Comparison of ENCODE assay signal across 8 cellular contexts in genomic region chr11:68460741-68461283, GRCh38. TPM values are rescaled to one million over a fixed set of nuclear protein-coding genes. Genes with fewer than 3 reads are reported as not detected.
A peak's percentile ranks its signal among the peaks of the same experiment; 100 is the strongest.
DNase-seq lines count a peak whose midpoint lies in the region; ATAC-seq and TF ChIP-seq lines count a peak whose summit lies in the region.

A gene with protein sequence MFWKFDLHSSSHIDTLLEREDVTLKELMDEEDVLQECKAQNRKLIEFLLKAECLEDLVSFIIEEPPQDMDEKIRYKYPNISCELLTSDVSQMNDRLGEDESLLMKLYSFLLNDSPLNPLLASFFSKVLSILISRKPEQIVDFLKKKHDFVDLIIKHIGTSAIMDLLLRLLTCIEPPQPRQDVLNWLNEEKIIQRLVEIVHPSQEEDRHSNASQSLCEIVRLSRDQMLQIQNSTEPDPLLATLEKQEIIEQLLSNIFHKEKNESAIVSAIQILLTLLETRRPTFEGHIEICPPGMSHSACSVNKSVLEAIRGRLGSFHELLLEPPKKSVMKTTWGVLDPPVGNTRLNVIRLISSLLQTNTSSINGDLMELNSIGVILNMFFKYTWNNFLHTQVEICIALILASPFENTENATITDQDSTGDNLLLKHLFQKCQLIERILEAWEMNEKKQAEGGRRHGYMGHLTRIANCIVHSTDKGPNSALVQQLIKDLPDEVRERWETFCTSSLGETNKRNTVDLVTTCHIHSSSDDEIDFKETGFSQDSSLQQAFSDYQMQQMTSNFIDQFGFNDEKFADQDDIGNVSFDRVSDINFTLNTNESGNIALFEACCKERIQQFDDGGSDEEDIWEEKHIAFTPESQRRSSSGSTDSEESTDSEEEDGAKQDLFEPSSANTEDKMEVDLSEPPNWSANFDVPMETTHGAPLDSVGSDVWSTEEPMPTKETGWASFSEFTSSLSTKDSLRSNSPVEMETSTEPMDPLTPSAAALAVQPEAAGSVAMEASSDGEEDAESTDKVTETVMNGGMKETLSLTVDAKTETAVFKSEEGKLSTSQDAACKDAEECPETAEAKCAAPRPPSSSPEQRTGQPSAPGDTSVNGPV (plus strand): TSS chr11:68460752. CDS start chr11:68537665, 76,913 bp downstream.

- peak in 1 of 2 donors; percentile 55 for TF ChIP-seq POLR2A in lower leg skin (IDR thresholded peaks at IDR 0.05)
- TF ChIP-seq POLR2A in testis (IDR thresholded peaks at IDR 0.05): no peak

- POLR2A ChIA-PET in GM10248 (lab: Yijun Ruan, JAX): interaction anchor here (0.9 kb wide), 1 partner anchor 695 kb away, joined by 3 read pairs; the partner anchor contains the start of gene SMIM38

- CTCF ChIA-PET in GM10248 (lab: Yijun Ruan, JAX): interaction anchor here (1.1 kb wide), 1 partner anchor 250 kb away, joined by 3 read pairs; no protein-coding TSS in a partner anchor

- peaks cover 18% of the 10 kb centered on the region for H3K36me3 Mint-ChIP-seq in central memory CD8-positive, alpha-beta T cell (ENCODE audit: insufficient read depth)

- peak within 1 kb of the TSS; percentile 97 for H3K27ac Mint-ChIP-seq in central memory CD8-positive, alpha-beta T cell (ENCODE audit: low read depth)

- H3K36me3 ChIP-seq in KMS-11 (ENCODE audit: insufficient read depth) (no peaks in the 10 kb centered on the region), testis (ENCODE audit: low read depth, missing control alignments) (no peaks in the 10 kb centered on the region)

- peak; percentile 37 for ATAC-seq in GM21528 (IDR thresholded peaks at IDR 0.05; ENCODE audit: low FRiP score, unreplicated experiment)
- peak; percentile 22 for ATAC-seq in central memory CD8-positive, alpha-beta T cell (replicated peaks; ENCODE audit: extremely low read depth, poor library complexity, severe bottlenecking)

- intact Hi-C loops in lower leg skin (cut with DNase I; ENCODE audit: low total_unique reads): no loop called here
- intact Hi-C loops in testis (cut with DNase I; ENCODE audit: low total_unique reads): no loop called here

- peaks cover 23% of the 10 kb centered on the region for H3K4me1 ChIP-seq in KMS-11 (ENCODE audit: low read depth, poor library complexity, severe bottlenecking)
- H3K4me1 ChIP-seq in testis: peaks cover 34% of the 10 kb centered on the region

- 0% methylated on average over 41 of the region's 81 CpGs; no CpG with 5 or more reads in 1 of the 2 donors for WGBS in lower leg skin, 2 donors
- WGBS in testis, 2 donors: 2% methylated on average over 28 of the region's 81 CpGs; no CpG with 5 or more reads in 1 of the 2 donors

- no peaks in the 10 kb centered on the region for H3K27me3 ChIP-seq in KMS-11 (ENCODE audit: insufficient read depth, low read depth)
- H3K27me3 ChIP-seq in testis: no peaks in the 10 kb centered on the region

- peaks cover 42% of the 10 kb centered on the region for H3K4me1 Mint-ChIP-seq in central memory CD8-positive, alpha-beta T cell

- peak within 1 kb of the TSS; percentile 100 for H3K4me2 ChIP-seq in KMS-11

- H3K79me2 ChIP-seq in KMS-11 (ENCODE audit: insufficient read depth, low read depth): peaks cover 45% of the 10 kb centered on the region

- H3K4me3 Mint-ChIP-seq in central memory CD8-positive, alpha-beta T cell: peak within 1 kb of the TSS; percentile 73

- no peaks in the 10 kb centered on the region for H3K27me3 Mint-ChIP-seq in central memory CD8-positive, alpha-beta T cell

- H3K9ac ChIP-seq in KMS-11: peak within 1 kb of the TSS; percentile 82

- in situ Hi-C loops in Caki2 (cut with HindIII; ENCODE audit: low pct_unique_long_range_greater_than_20kb, low sequenced_read_pairs): no loop called here

- H3K4me3 ChIP-seq in KMS-11 (IDR thresholded peaks at IDR 0.05; ENCODE audit: insufficient read depth, low read depth, low read length) (no peak within 1 kb of the TSS), lower leg skin (ENCODE audit: low read depth, poor library complexity, severe bottlenecking) (peak within 1 kb of the TSS; percentile 64), testis (peak within 1 kb of the TSS; percentile 78 to 97)

- peaks cover 29% of the 10 kb centered on the region for H4K20me1 ChIP-seq in KMS-11 (ENCODE audit: insufficient read depth)

- H2AFZ ChIP-seq in KMS-11 (ENCODE audit: low read depth): peak within 1 kb of the TSS; percentile 83; the same call in 1 of the 2 replicates

- H3K9me3 Mint-ChIP-seq in central memory CD8-positive, alpha-beta T cell: no peaks in the 10 kb centered on the region

- DNase-seq in Caki2 (ENCODE audit: low read depth): peak; percentile 71
- no peak for DNase-seq in central memory CD8-positive, alpha-beta T cell (ENCODE audit: low spot score in 2 of 2)
- DNase-seq in lower leg skin (ENCODE audit: low spot score in 2 of 2): peak in 1 of 2 donors; percentile 91
- peak; percentile 22 for DNase-seq in testis
- no peak for DNase-seq in GM10248 (ENCODE audit: extremely low spot score)
- no peak for DNase-seq in NAMALWA (ENCODE audit: low spot score)

- H3K9me3 ChIP-seq in testis: no peaks in the 10 kb centered on the region

- no peak for TF ChIP-seq CTCF in KMS-11 (conservative IDR thresholded peaks at IDR 0.05; ENCODE audit: low read depth, low read length)
- TF ChIP-seq CTCF in lower leg skin (IDR thresholded peaks at IDR 0.05): no peak
- TF ChIP-seq CTCF in testis (IDR thresholded peaks at IDR 0.05): no peak
- TF ChIP-seq CTCF in GM10248 (IDR thresholded peaks at IDR 0.05; ENCODE audit: control extremely low read depth, extremely low read depth, low read depth, missing control alignments): no peak

- H3K27ac ChIP-seq in KMS-11 (peak within 1 kb of the TSS; percentile 64), testis (peak within 1 kb of the TSS; percentile 90 to 100)

RNA-seq across cellular contexts. Expression of the gene that starts here (rescaled TPM):
- 42.6 and 55.0 TPM in 2 replicates for total RNA-seq in Caki2 (2014; rRNA removed; shearing (Covaris generic); ENCODE audit: low replicate concordance)
- total RNA-seq in lower leg skin (100 to 1,000 TPM in 1 of 4 donors, 10 to 100 TPM in 3; 74.2 to 119 (median 88.6) TPM), testis (100 to 1,000 TPM; 188 to 190 TPM)
- polyA plus RNA-seq in testis (ENCODE audit: insufficient read depth, low read depth, low replicate concordance): 88.5 TPM

Comparison
In these comparisons a context has a peak if more than half of its experiments do, and no peak if none do; other contexts are left out.
1. DNase-seq: peak in Caki2 (single experiment) and testis (single experiment); none in central memory CD8-positive, alpha-beta T cell (0 of 2), GM10248 (single experiment) and NAMALWA (single experiment).